Comparison of ENCODE assay signal across 2 cellular contexts in genomic region chr12:2092890-2093289, GRCh38.
TF ChIP-seq lines count a peak whose summit lies in the region.

No MANE protein-coding gene starts in this region.

TF ChIP-seq in IMR-90, 13 proteins besides CTCF, POLR2A, EP300 and RAD21:
- no peak for TF ChIP-seq SMC3 (IDR thresholded peaks at IDR 0.05; ENCODE audit: low read depth, low read length)
TF ChIP-seq in IMR-90: peak in this region for 0.

TF ChIP-seq in H1, 55 proteins besides CTCF, POLR2A, EP300 and RAD21:
- no peak for TF ChIP-seq POLR2AphosphoS5 (IDR thresholded peaks at IDR 0.05; ENCODE audit: low read depth, low read length)
- TF ChIP-seq CHD1 (IDR thresholded peaks at IDR 0.05; ENCODE audit: low read depth, low read length): no peak
- TF ChIP-seq CEBPB (IDR thresholded peaks at IDR 0.05; ENCODE audit: low read depth, low read length): no peak
- TF ChIP-seq POU5F1 (IDR thresholded peaks at IDR 0.05; ENCODE audit: low read depth, low read length): no peak
- TF ChIP-seq TCF12 (IDR thresholded peaks at IDR 0.05; ENCODE audit: low read depth, low read length): no peak
- TF ChIP-seq PHF8 (conservative IDR thresholded peaks at IDR 0.05; ENCODE audit: low read depth, low read length): no peak
- no peak for TF ChIP-seq BACH1 (IDR thresholded peaks at IDR 0.05; ENCODE audit: low read length)
- no peak for TF ChIP-seq TAF1 (IDR thresholded peaks at IDR 0.05; ENCODE audit: low read depth, low read length)
- TF ChIP-seq USF2 (IDR thresholded peaks at IDR 0.05; ENCODE audit: low read length): no peak
- no peak for TF ChIP-seq TEAD4 (IDR thresholded peaks at IDR 0.05; ENCODE audit: low read depth, low read length)
- TF ChIP-seq FOSL1 (IDR thresholded peaks at IDR 0.05; ENCODE audit: insufficient read depth, low read depth, low read length): no peak
- no peak for TF ChIP-seq SAP30 (IDR thresholded peaks at IDR 0.05; ENCODE audit: insufficient read depth, insufficient replicate concordance, low read length)
